In the genomic region with DNA sequence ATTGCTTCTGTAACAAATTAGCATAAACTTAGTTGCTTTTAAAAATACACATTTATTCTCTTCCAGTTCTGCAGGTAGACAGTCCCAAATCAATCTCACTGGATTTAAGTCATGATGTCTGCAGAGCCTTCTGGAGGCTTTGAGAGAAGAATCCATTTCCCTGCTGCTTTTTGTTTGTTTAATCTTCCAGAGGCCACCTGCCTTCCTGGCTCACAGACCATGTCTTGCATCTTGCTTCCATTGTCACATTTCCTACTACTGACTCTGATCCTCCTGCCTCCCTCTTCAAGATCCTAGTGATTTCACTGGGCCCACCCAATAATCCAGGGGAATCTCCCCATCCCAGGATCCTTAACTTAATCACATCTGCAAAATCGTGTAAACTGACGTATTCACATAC, we compare ENCODE assay signal across 12 cellular contexts.
"Had no signal": no experiment of that assay in that cellular context is flagged by ENCODE, and none has a peak within 500 bp of the region (broad histone marks: within the 10 kb centered on the region; RNA-seq: fewer than 3 reads in every experiment).

No MANE protein-coding gene starts in this region.

- H3K4me3 Mint-ChIP-seq: activated CD4-positive, alpha-beta memory T cell treated with anti-CD3 and anti-CD28 coated beads for 36 hours; activated naive CD8-positive, alpha-beta T cell treated with anti-CD3 and anti-CD28 coated beads, Interleukin-2, amount 10 ng/mL, durations not matched to agents 7 days and 5 days; mesothelial cell of epicardium had no signal

- H3K4me1 Mint-ChIP-seq: activated naive CD8-positive, alpha-beta T cell treated with anti-CD3 and anti-CD28 coated beads, Interleukin-2, amount 10 ng/mL, durations not matched to agents 7 days and 5 days; mesothelial cell of epicardium had no signal

- H3K36me3 Mint-ChIP-seq: activated CD4-positive, alpha-beta memory T cell treated with anti-CD3 and anti-CD28 coated beads for 36 hours; activated naive CD8-positive, alpha-beta T cell treated with anti-CD3 and anti-CD28 coated beads, Interleukin-2, amount 10 ng/mL, durations not matched to agents 7 days and 5 days; mesothelial cell of epicardium had no signal

- H3K9me3 Mint-ChIP-seq: activated CD4-positive, alpha-beta memory T cell treated with anti-CD3 and anti-CD28 coated beads for 36 hours; activated naive CD8-positive, alpha-beta T cell treated with anti-CD3 and anti-CD28 coated beads, Interleukin-2, amount 10 ng/mL, durations not matched to agents 7 days and 5 days; mesothelial cell of epicardium had no signal

- ATAC-seq: left cardiac atrium, lower lobe of right lung had no signal

- H3K27ac Mint-ChIP-seq: activated CD4-positive, alpha-beta memory T cell treated with anti-CD3 and anti-CD28 coated beads for 36 hours; activated naive CD8-positive, alpha-beta T cell treated with anti-CD3 and anti-CD28 coated beads, Interleukin-2, amount 10 ng/mL, durations not matched to agents 7 days and 5 days; mesothelial cell of epicardium had no signal

- DNase-seq: activated CD4-positive, alpha-beta memory T cell treated with anti-CD3 and anti-CD28 coated beads for 36 hours; activated gamma-delta T cell; activated naive CD8-positive, alpha-beta T cell treated with anti-CD3 and anti-CD28 coated beads, Interleukin-2, amount 10 ng/mL, durations not matched to agents 7 days and 5 days; activated T-cell treated with anti-CD3 and anti-CD28 coated beads, Interleukin-2, amount 50 U/mL, for 48 hours; anterior cingulate cortex; hypothalamus; left cardiac atrium; lower lobe of right lung; retina; stimulated activated CD4-positive, alpha-beta T cell treated with anti-CD3 and anti-CD28 coated beads, Interleukin-4, amount 100 ng/mL, for 4 hours; stomach had no signal
